17 cellular contexts compared by ENCODE assay signal in the genomic region with DNA sequence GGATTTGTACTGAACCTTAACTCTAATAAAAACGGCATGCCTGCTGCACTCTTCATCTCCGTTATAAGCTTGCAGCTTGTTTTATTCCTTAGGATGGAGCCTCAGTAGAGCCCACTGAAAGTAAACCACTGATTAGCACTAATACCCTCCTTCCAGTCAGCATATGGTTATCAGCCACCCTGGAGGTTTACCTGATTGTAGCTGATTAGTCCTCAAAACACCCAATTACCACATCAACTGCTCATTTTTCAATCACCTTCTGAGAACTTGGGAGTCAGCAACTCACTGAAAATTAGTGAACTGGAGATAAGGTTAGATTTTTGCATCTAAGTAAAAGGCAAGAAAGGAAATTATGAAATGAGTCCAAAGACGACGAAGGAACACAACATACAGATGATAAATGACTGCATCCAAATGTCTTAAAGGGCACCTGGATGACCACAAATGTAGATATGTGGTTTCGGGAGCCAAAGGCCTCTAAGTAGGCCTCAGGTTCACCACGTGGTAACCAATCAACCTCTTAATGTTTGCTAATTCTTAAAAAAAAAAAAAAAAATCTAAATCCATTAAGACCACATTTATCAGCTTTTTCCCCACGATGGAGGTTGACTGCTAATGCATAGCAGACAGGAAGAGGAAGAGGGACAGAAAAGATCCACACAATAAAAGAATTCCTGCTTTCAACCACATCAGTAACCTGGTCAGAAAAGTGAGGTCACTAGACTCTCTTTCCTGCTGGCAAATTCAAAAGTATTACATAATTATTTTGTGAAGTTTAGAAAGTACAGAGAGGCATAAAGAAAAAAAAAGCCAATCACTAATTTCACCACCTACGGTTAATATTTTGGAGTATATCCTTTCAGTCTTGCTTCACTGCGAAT. TPM values are rescaled to one million over a fixed set of nuclear protein-coding genes. Genes with fewer than 3 reads are reported as not detected.
DNase-seq lines count a peak whose midpoint lies in the region; TF ChIP-seq lines count a peak whose summit lies in the region.
"Had no signal": no experiment of that assay in that cellular context is flagged by ENCODE, and none has a peak within 500 bp of the region (broad histone marks: within the 10 kb centered on the region; RNA-seq: fewer than 3 reads in every experiment).

No MANE protein-coding gene starts in this region.

- intact Hi-C loops in stomach (cut with DNase I; ENCODE audit: low total_unique reads) = no loop called here
- intact Hi-C loops in Calu3 (cut with micrococcal nuclease; ENCODE audit: unreplicated experiment) = no loop called here

- TF ChIP-seq CTCF in fibroblast of villous mesenchyme (IDR thresholded peaks at IDR 0.05; ENCODE audit: insufficient read depth, low read depth, low read length) = no peak
- no peak for TF ChIP-seq CTCF in stomach (IDR thresholded peaks at IDR 0.05)
- no peak for TF ChIP-seq CTCF in Calu3 (IDR thresholded peaks at IDR 0.05; ENCODE audit: unreplicated experiment)
- no peak for TF ChIP-seq CTCF in foreskin fibroblast (IDR thresholded peaks at IDR 0.05; ENCODE audit: low read depth, low read length)

- H3K27ac ChIP-seq in stomach = peak overlapping the region in 4 of 5 donors; percentile 34 to 79 (median 58)
- H3K27ac ChIP-seq: 22Rv1, brain microvascular endothelial cell, thyroid gland had no signal

- H3K9me3 ChIP-seq in stomach = no peaks in the 10 kb centered on the region
- H3K9me3 ChIP-seq: left lung, thyroid gland had no signal

- H3K36me3 Mint-ChIP-seq in activated CD4-positive, alpha-beta T cell treated with anti-CD3 and anti-CD28 coated beads, Interleukin-2, amount 10 ng/mL, durations not matched to agents 7 days and 5 days (ENCODE audit: low read depth) = peaks cover 22% of the 10 kb centered on the region
- H3K36me3 Mint-ChIP-seq in T-helper 2 cell treated with Interferon-gamma antibody and Interleukin-4, amounts not matched to agents 5 μg/mL and 100 μg/mL, for 36 hours (ENCODE audit: low read depth) = peaks cover 31% of the 10 kb centered on the region
- H3K36me3 Mint-ChIP-seq in Calu3 (ENCODE audit: insufficient read depth, unreplicated experiment) = peaks cover 1% of the 10 kb centered on the region

- POLR2A ChIA-PET in activated CD4-positive, alpha-beta T cell treated with anti-CD3 and anti-CD28 coated beads, Interleukin-2, amount 10 ng/mL, durations not matched to agents 7 days and 5 days (lab: Charles Lee) = no interaction called here

- peaks cover 49 to 88% (median 76%) of the 10 kb centered on the region in 4 donors for H3K4me1 ChIP-seq in stomach

- no peaks in the 10 kb centered on the region for H3K36me3 ChIP-seq in stomach
- H3K36me3 ChIP-seq: brain microvascular endothelial cell, left lung, thyroid gland had no signal

- TF ChIP-seq EP300 in stomach (IDR thresholded peaks at IDR 0.05) = no peak

- WGBS in stomach, 5 donors = 59 to 76% (median 64%) methylated on average over 9 of the region's 9 CpGs

- H3K4me3 ChIP-seq in fibroblast of villous mesenchyme (ENCODE audit: low read depth, low read length) (no peak overlapping the region), stomach (no peak overlapping the region), foreskin fibroblast (ENCODE audit: low read depth in 1 of 2, low read length in 2 of 2) (no peak overlapping the region)
- H3K4me3 ChIP-seq: left lung, thyroid gland had no signal

- no peaks in the 10 kb centered on the region for H3K27me3 ChIP-seq in stomach
- H3K27me3 ChIP-seq: brain microvascular endothelial cell, left lung, thyroid gland had no signal

- H3K9me3 Mint-ChIP-seq in activated CD4-positive, alpha-beta T cell treated with anti-CD3 and anti-CD28 coated beads, Interleukin-2, amount 10 ng/mL, durations not matched to agents 7 days and 5 days = peaks cover 2% of the 10 kb centered on the region
- H3K9me3 Mint-ChIP-seq in T-helper 2 cell treated with Interferon-gamma antibody and Interleukin-4, amounts not matched to agents 5 μg/mL and 100 μg/mL, for 36 hours = peaks cover 5% of the 10 kb centered on the region
- H3K9me3 Mint-ChIP-seq in Calu3 (ENCODE audit: low read depth, unreplicated experiment) = no peaks in the 10 kb centered on the region
- H3K9me3 Mint-ChIP-seq: activated B cell treated with CpG ODN at 0.5 μM for 24 hours, neural crest cell had no signal

- DNase-seq in activated CD4-positive, alpha-beta T cell treated with anti-CD3 and anti-CD28 coated beads, Interleukin-2, amount 10 ng/mL, durations not matched to agents 7 days and 5 days = no peak
- DNase-seq in activated CD4-positive, alpha-beta T cell treated with anti-CD3 and anti-CD28 coated beads, Interleukin-2, amount 50 U/mL, for 4 hours = no peak
- DNase-seq in T-helper 2 cell treated with Interferon-gamma antibody and Interleukin-4, amounts not matched to agents 5 μg/mL and 100 μg/mL, for 36 hours (ENCODE audit: low spot score) = no peak
- DNase-seq in fibroblast of villous mesenchyme (ENCODE audit: low read depth) = peak; percentile 69
- no peak for DNase-seq in stomach
- DNase-seq in Calu3 = no peak
- DNase-seq in islet precursor cell = no peak
- DNase-seq in foreskin fibroblast = no peak
- DNase-seq: activated B cell treated with CpG ODN at 0.5 μM for 24 hours; brain microvascular endothelial cell; effector CD8-positive, alpha-beta T cell; left lung; NCI-H2081; stimulated activated CD4-positive, alpha-beta T cell treated with anti-CD3 and anti-CD28 coated beads, Interleukin-2, amount 100 ng/mL, for 24 hours; thyroid gland had no signal

- CTCF ChIA-PET in activated CD4-positive, alpha-beta T cell treated with anti-CD3 and anti-CD28 coated beads, Interleukin-2, amount 10 ng/mL, durations not matched to agents 7 days and 5 days (lab: Charles Lee) = interaction anchor here (0.6 kb wide), 1 partner anchor 102 kb away, joined by 3 read pairs; no protein-coding TSS in a partner anchor
- CTCF ChIA-PET in Calu3 (lab: Charles Lee) = no interaction called here

- peak overlapping the region; percentile 63 for H3K27ac Mint-ChIP-seq in activated CD4-positive, alpha-beta T cell treated with anti-CD3 and anti-CD28 coated beads, Interleukin-2, amount 10 ng/mL, durations not matched to agents 7 days and 5 days
- H3K27ac Mint-ChIP-seq in T-helper 2 cell treated with Interferon-gamma antibody and Interleukin-4, amounts not matched to agents 5 μg/mL and 100 μg/mL, for 36 hours = peak overlapping the region; percentile 13
- no peak overlapping the region for H3K27ac Mint-ChIP-seq in Calu3 (ENCODE audit: unreplicated experiment)
- H3K27ac Mint-ChIP-seq: activated B cell treated with CpG ODN at 0.5 μM for 24 hours had no signal

- H3K4me1 Mint-ChIP-seq in activated CD4-positive, alpha-beta T cell treated with anti-CD3 and anti-CD28 coated beads, Interleukin-2, amount 10 ng/mL, durations not matched to agents 7 days and 5 days = peaks cover 65% of the 10 kb centered on the region
- peaks cover 67% of the 10 kb centered on the region for H3K4me1 Mint-ChIP-seq in T-helper 2 cell treated with Interferon-gamma antibody and Interleukin-4, amounts not matched to agents 5 μg/mL and 100 μg/mL, for 36 hours (ENCODE audit: low read depth)
- H3K4me1 Mint-ChIP-seq in Calu3 (ENCODE audit: low read depth, unreplicated experiment) = peaks cover 55% of the 10 kb centered on the region

- no peak overlapping the region for H3K4me3 Mint-ChIP-seq in activated CD4-positive, alpha-beta T cell treated with anti-CD3 and anti-CD28 coated beads, Interleukin-2, amount 10 ng/mL, durations not matched to agents 7 days and 5 days
- peak overlapping the region; percentile 22 for H3K4me3 Mint-ChIP-seq in T-helper 2 cell treated with Interferon-gamma antibody and Interleukin-4, amounts not matched to agents 5 μg/mL and 100 μg/mL, for 36 hours
- no peak overlapping the region for H3K4me3 Mint-ChIP-seq in Calu3 (ENCODE audit: low read depth, unreplicated experiment)
- H3K4me3 Mint-ChIP-seq: activated B cell treated with CpG ODN at 0.5 μM for 24 hours, neural crest cell had no signal

- no TSS peak for BruUV-seq in Calu3 (replicated peaks; lab: Mats Ljungman, UMichigan)

- H3K27me3 Mint-ChIP-seq in activated CD4-positive, alpha-beta T cell treated with anti-CD3 and anti-CD28 coated beads, Interleukin-2, amount 10 ng/mL, durations not matched to agents 7 days and 5 days = no peaks in the 10 kb centered on the region
- no peaks in the 10 kb centered on the region for H3K27me3 Mint-ChIP-seq in T-helper 2 cell treated with Interferon-gamma antibody and Interleukin-4, amounts not matched to agents 5 μg/mL and 100 μg/mL, for 36 hours (ENCODE audit: low read depth)
- no peaks in the 10 kb centered on the region for H3K27me3 Mint-ChIP-seq in Calu3 (ENCODE audit: unreplicated experiment)
- H3K27me3 Mint-ChIP-seq: activated B cell treated with CpG ODN at 0.5 μM for 24 hours had no signal

- TF ChIP-seq POLR2A in stomach (IDR thresholded peaks at IDR 0.05) = no peak

RNA-seq across cellular contexts. Expression of a gene that starts 28.0 kb away (rescaled TPM):
- 10 to 100 TPM in 1 of 2 experiments, 1 to 10 TPM in 1; 9.9 to 10.8 TPM for total RNA-seq in activated CD4-positive, alpha-beta T cell treated with anti-CD3 and anti-CD28 coated beads, Interleukin-2, amount 10 ng/mL, durations not matched to agents 7 days and 5 days
- total RNA-seq in fibroblast of villous mesenchyme (24.5 and 52.2 TPM in 2 replicates), stomach (10 to 100 TPM in 4 of 5 donors, 1 to 10 TPM in 1; 3.8 to 25.7 (median 16.7) TPM), Calu3 (2022) (17.0 and 21.0 TPM in 2 replicates)
- polyA plus RNA-seq in stomach = 1 to 10 TPM; 1.4 to 3.7 (median 2.1) TPM

RNA-seq across cellular contexts. Expression of a gene that starts 28.4 kb away (rescaled TPM):
- total RNA-seq in activated CD4-positive, alpha-beta T cell treated with anti-CD3 and anti-CD28 coated beads, Interleukin-2, amount 10 ng/mL, durations not matched to agents 7 days and 5 days = 10 to 100 TPM; 21.7 to 26.7 TPM
- total RNA-seq in fibroblast of villous mesenchyme (28.0 and 59.2 TPM in 2 replicates), stomach (10 to 100 TPM in 4 of 5 donors, 1 to 10 TPM in 1; 6.7 to 29.7 (median 21.0) TPM), Calu3 (2022) (33.4 and 36.5 TPM in 2 replicates)
- polyA plus RNA-seq in stomach = 10 to 100 TPM; 37.4 to 58.5 (median 43.4) TPM
